1 cellular context compared by ENCODE assay signal in genomic region chr11:113634940-113635575, GRCh38.
A peak's percentile ranks its signal among the peaks of the same experiment; 100 is the strongest.
TF ChIP-seq lines count a peak whose summit lies in the region.

No MANE protein-coding gene starts in this region.

TF ChIP-seq in K562, 482 proteins besides CTCF, POLR2A, EP300 and RAD21 (continued from another document and continues in another):
- TF ChIP-seq MBD1 (CRISPR knock-in tag; IDR thresholded peaks at IDR 0.05), result no peak
- TF ChIP-seq ZMIZ1 (IDR thresholded peaks at IDR 0.05; ENCODE audit: low read depth in 2 of 2, low read length in 2 of 2), result peak in 1 of 2 experiments; percentile 68; a peak in 1 of 4 replicates
- peak; percentile 39; the same call in 1 of the 2 replicates for TF ChIP-seq KLF16 (IDR thresholded peaks at IDR 0.05)
- TF ChIP-seq HDAC2 (IDR thresholded peaks at IDR 0.05), result peak; percentile 47; the same call in 1 of the 2 replicates
- peak; percentile 91 for TF ChIP-seq ZNF316 (IDR thresholded peaks at IDR 0.05)
- TF ChIP-seq, protein P1, sequence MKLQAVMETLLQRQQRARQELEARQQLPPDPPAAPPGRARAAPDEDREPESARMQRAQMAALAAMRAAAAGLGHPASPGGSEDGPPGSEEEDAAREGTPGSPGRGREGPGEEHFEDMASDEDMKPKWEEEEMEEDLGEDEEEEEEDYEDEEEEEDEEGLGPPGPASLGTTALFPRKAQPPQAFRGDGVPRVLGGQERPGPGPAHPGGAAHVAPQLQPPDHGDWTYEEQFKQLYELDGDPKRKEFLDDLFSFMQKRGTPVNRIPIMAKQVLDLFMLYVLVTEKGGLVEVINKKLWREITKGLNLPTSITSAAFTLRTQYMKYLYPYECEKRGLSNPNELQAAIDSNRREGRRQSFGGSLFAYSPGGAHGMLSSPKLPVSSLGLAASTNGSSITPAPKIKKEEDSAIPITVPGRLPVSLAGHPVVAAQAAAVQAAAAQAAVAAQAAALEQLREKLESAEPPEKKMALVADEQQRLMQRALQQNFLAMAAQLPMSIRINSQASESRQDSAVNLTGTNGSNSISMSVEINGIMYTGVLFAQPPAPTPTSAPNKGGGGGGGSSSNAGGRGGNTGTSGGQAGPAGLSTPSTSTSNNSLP (IDR thresholded peaks at IDR 0.05; ENCODE audit: borderline replicate concordance, low read depth, low read length), result peak; percentile 66; the same call in 1 of the 2 replicates
- peak; percentile 65 for TF ChIP-seq EP400 (IDR thresholded peaks at IDR 0.05)
- TF ChIP-seq NFIC (IDR thresholded peaks at IDR 0.05), result peak; percentile 54; the same call in 1 of the 2 replicates
- TF ChIP-seq CBX1 (IDR thresholded peaks at IDR 0.05; ENCODE audit: low read depth), result no peak
- peak; percentile 57; the same call in 1 of the 2 replicates for TF ChIP-seq SMARCC2 (IDR thresholded peaks at IDR 0.05; ENCODE audit: low read depth)
- TF ChIP-seq JUND (IDR thresholded peaks at IDR 0.05; ENCODE audit: borderline replicate concordance, low read depth, low read length), result 0 out of 2 replicates have a peak, but pooled peaks have one; percentile 14
- TF ChIP-seq JUND (tag; IDR thresholded peaks at IDR 0.05; ENCODE audit: borderline replicate concordance, low read depth, low read length), result peak; percentile 26; the same call in 1 of the 3 replicates
- peak; percentile 92 for TF ChIP-seq CBFA2T3 (IDR thresholded peaks at IDR 0.05)
- TF ChIP-seq, protein P2, sequence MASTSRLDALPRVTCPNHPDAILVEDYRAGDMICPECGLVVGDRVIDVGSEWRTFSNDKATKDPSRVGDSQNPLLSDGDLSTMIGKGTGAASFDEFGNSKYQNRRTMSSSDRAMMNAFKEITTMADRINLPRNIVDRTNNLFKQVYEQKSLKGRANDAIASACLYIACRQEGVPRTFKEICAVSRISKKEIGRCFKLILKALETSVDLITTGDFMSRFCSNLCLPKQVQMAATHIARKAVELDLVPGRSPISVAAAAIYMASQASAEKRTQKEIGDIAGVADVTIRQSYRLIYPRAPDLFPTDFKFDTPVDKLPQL (IDR thresholded peaks at IDR 0.05; ENCODE audit: extremely low read depth, insufficient read length), result no peak
- TF ChIP-seq DPF2 (IDR thresholded peaks at IDR 0.05), result peak; percentile 95
- peak; percentile 57 for TF ChIP-seq MTA3 (IDR thresholded peaks at IDR 0.05; ENCODE audit: borderline replicate concordance)
- TF ChIP-seq CTBP1 (IDR thresholded peaks at IDR 0.05; ENCODE audit: borderline replicate concordance), result peak; percentile 73
- TF ChIP-seq, protein P3, sequence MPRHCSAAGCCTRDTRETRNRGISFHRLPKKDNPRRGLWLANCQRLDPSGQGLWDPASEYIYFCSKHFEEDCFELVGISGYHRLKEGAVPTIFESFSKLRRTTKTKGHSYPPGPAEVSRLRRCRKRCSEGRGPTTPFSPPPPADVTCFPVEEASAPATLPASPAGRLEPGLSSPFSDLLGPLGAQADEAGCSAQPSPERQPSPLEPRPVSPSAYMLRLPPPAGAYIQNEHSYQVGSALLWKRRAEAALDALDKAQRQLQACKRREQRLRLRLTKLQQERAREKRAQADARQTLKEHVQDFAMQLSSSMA (CRISPR knock-in tag; IDR thresholded peaks at IDR 0.05), result no peak
- peak; percentile 66; the same call in 1 of the 2 replicates for TF ChIP-seq MAFF (IDR thresholded peaks at IDR 0.05; ENCODE audit: low read length)
- TF ChIP-seq ZNF3 (CRISPR knock-in tag; IDR thresholded peaks at IDR 0.05), result no peak
- no peak for TF ChIP-seq ILF3 (IDR thresholded peaks at IDR 0.05; ENCODE audit: borderline replicate concordance)
- TF ChIP-seq NONO (IDR thresholded peaks at IDR 0.05; ENCODE audit: low read depth in 2 of 2, low read length in 1 of 2), result 0 out of 4 replicates have a peak, but pooled peaks of 1 of the 2 experiments have one; percentile 39
- no peak for TF ChIP-seq ZHX1 (conservative IDR thresholded peaks at IDR 0.05; ENCODE audit: low read length)
- peak; percentile 76 for TF ChIP-seq LEF1 (IDR thresholded peaks at IDR 0.05)
- 0 out of 3 replicates have a peak, but pooled peaks of 1 of the 2 experiments have one; percentile 16 for TF ChIP-seq CBX3 (IDR thresholded peaks at IDR 0.05; ENCODE audit: borderline replicate concordance in 1 of 2, low read length in 2 of 2)
- TF ChIP-seq FOXM1 (IDR thresholded peaks at IDR 0.05; ENCODE audit: low read depth), result peak; percentile 73; the same call in 1 of the 2 replicates
- TF ChIP-seq FOXM1 (CRISPR knock-in tag; IDR thresholded peaks at IDR 0.05; ENCODE audit: low read depth), result no peak
- TF ChIP-seq PHB (CRISPR knock-in tag; IDR thresholded peaks at IDR 0.05), result no peak
- TF ChIP-seq TBL1XR1 (IDR thresholded peaks at IDR 0.05; ENCODE audit: low read length in 2 of 2), result 0 out of 4 replicates have a peak, but pooled peaks of 1 of the 2 experiments have one; percentile 43
- TF ChIP-seq, protein P4, sequence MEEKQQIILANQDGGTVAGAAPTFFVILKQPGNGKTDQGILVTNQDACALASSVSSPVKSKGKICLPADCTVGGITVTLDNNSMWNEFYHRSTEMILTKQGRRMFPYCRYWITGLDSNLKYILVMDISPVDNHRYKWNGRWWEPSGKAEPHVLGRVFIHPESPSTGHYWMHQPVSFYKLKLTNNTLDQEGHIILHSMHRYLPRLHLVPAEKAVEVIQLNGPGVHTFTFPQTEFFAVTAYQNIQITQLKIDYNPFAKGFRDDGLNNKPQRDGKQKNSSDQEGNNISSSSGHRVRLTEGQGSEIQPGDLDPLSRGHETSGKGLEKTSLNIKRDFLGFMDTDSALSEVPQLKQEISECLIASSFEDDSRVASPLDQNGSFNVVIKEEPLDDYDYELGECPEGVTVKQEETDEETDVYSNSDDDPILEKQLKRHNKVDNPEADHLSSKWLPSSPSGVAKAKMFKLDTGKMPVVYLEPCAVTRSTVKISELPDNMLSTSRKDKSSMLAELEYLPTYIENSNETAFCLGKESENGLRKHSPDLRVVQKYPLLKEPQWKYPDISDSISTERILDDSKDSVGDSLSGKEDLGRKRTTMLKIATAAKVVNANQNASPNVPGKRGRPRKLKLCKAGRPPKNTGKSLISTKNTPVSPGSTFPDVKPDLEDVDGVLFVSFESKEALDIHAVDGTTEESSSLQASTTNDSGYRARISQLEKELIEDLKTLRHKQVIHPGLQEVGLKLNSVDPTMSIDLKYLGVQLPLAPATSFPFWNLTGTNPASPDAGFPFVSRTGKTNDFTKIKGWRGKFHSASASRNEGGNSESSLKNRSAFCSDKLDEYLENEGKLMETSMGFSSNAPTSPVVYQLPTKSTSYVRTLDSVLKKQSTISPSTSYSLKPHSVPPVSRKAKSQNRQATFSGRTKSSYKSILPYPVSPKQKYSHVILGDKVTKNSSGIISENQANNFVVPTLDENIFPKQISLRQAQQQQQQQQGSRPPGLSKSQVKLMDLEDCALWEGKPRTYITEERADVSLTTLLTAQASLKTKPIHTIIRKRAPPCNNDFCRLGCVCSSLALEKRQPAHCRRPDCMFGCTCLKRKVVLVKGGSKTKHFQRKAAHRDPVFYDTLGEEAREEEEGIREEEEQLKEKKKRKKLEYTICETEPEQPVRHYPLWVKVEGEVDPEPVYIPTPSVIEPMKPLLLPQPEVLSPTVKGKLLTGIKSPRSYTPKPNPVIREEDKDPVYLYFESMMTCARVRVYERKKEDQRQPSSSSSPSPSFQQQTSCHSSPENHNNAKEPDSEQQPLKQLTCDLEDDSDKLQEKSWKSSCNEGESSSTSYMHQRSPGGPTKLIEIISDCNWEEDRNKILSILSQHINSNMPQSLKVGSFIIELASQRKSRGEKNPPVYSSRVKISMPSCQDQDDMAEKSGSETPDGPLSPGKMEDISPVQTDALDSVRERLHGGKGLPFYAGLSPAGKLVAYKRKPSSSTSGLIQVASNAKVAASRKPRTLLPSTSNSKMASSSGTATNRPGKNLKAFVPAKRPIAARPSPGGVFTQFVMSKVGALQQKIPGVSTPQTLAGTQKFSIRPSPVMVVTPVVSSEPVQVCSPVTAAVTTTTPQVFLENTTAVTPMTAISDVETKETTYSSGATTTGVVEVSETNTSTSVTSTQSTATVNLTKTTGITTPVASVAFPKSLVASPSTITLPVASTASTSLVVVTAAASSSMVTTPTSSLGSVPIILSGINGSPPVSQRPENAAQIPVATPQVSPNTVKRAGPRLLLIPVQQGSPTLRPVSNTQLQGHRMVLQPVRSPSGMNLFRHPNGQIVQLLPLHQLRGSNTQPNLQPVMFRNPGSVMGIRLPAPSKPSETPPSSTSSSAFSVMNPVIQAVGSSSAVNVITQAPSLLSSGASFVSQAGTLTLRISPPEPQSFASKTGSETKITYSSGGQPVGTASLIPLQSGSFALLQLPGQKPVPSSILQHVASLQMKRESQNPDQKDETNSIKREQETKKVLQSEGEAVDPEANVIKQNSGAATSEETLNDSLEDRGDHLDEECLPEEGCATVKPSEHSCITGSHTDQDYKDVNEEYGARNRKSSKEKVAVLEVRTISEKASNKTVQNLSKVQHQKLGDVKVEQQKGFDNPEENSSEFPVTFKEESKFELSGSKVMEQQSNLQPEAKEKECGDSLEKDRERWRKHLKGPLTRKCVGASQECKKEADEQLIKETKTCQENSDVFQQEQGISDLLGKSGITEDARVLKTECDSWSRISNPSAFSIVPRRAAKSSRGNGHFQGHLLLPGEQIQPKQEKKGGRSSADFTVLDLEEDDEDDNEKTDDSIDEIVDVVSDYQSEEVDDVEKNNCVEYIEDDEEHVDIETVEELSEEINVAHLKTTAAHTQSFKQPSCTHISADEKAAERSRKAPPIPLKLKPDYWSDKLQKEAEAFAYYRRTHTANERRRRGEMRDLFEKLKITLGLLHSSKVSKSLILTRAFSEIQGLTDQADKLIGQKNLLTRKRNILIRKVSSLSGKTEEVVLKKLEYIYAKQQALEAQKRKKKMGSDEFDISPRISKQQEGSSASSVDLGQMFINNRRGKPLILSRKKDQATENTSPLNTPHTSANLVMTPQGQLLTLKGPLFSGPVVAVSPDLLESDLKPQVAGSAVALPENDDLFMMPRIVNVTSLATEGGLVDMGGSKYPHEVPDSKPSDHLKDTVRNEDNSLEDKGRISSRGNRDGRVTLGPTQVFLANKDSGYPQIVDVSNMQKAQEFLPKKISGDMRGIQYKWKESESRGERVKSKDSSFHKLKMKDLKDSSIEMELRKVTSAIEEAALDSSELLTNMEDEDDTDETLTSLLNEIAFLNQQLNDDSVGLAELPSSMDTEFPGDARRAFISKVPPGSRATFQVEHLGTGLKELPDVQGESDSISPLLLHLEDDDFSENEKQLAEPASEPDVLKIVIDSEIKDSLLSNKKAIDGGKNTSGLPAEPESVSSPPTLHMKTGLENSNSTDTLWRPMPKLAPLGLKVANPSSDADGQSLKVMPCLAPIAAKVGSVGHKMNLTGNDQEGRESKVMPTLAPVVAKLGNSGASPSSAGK (IDR thresholded peaks at IDR 0.05), result no peak
- peak; percentile 96 for TF ChIP-seq ARID1B (IDR thresholded peaks at IDR 0.05)
- TF ChIP-seq SMAD4 (CRISPR knock-in tag; conservative IDR thresholded peaks at IDR 0.05), result peak; percentile 66; the same call in 1 of the 2 replicates
- TF ChIP-seq SP1 (CRISPR knock-in tag; IDR thresholded peaks at IDR 0.05), result no peak
- TF ChIP-seq NBN (IDR thresholded peaks at IDR 0.05; ENCODE audit: low read depth), result peak; percentile 53; the same call in 1 of the 2 replicates
- TF ChIP-seq TRIM24 (IDR thresholded peaks at IDR 0.05), result peak; percentile 91 to 95
- peak; percentile 93 for TF ChIP-seq SMARCA4 (IDR thresholded peaks at IDR 0.05)
- TF ChIP-seq ATF7 (IDR thresholded peaks at IDR 0.05), result peak; percentile 61; the same call in 1 of the 2 replicates
